ENCODE assay signal across 21 cellular contexts in genomic region chr1:110426854-110427253, GRCh38. TPM values are rescaled to one million over a fixed set of nuclear protein-coding genes. Genes with fewer than 3 reads are reported as not detected.
"Had no signal": no experiment of that assay in that cellular context is flagged by ENCODE, and none has a peak within 500 bp of the region (broad histone marks: within the 10 kb centered on the region; RNA-seq: fewer than 3 reads in every experiment).

No MANE protein-coding gene starts in this region.

- ATAC-seq: activated T-cell treated with anti-CD3 and anti-CD28 coated beads, Interleukin-2, amount 50 U/mL, for 72 hours; left lobe of liver; mucosa of descending colon had no signal

- H3K4me1 Mint-ChIP-seq: naive B cell had no signal

- H3K9me3 Mint-ChIP-seq: activated T-cell treated with anti-CD3 and anti-CD28 coated beads, Interleukin-2, amount 50 U/mL, for 72 hours; endodermal cell; neural progenitor cell; stimulated activated naive CD8-positive, alpha-beta T cell treated with anti-CD3 and anti-CD28 coated beads, Interleukin-15, Interleukin-2, amounts not matched to agents 100 ng/mL and 50 ng/mL, for 24 hours had no signal

- H3K27ac Mint-ChIP-seq: activated T-cell treated with anti-CD3 and anti-CD28 coated beads, Interleukin-2, amount 50 U/mL, for 72 hours; endodermal cell; neural progenitor cell; progenitor cell of endocrine pancreas; stimulated activated naive CD8-positive, alpha-beta T cell treated with anti-CD3 and anti-CD28 coated beads, Interleukin-15, Interleukin-2, amounts not matched to agents 100 ng/mL and 50 ng/mL, for 24 hours had no signal

- H3K4me3 Mint-ChIP-seq: activated T-cell treated with anti-CD3 and anti-CD28 coated beads, Interleukin-2, amount 50 U/mL, for 72 hours; endodermal cell; naive B cell; neural progenitor cell; stimulated activated naive CD8-positive, alpha-beta T cell treated with anti-CD3 and anti-CD28 coated beads, Interleukin-15, Interleukin-2, amounts not matched to agents 100 ng/mL and 50 ng/mL, for 24 hours had no signal

- H3K36me3 Mint-ChIP-seq: neural progenitor cell had no signal

- H3K27me3 ChIP-seq: brain microvascular endothelial cell, neural progenitor cell, right atrium auricular region, vagina had no signal

- H3K27ac ChIP-seq: brain microvascular endothelial cell, neural progenitor cell, vagina, VCaP had no signal

- H3K4me3 ChIP-seq: mucosa of descending colon, neural progenitor cell, right atrium auricular region, tibial nerve, vagina had no signal

- DNase-seq: activated CD4-positive, alpha-beta T cell treated with anti-CD3 and anti-CD28 coated beads for 1 hour; activated effector memory CD4-positive, alpha-beta T cell treated with anti-CD3 and anti-CD28 coated beads, Interleukin-2, amount 50 U/mL, for 16 hours; activated naive CD4-positive, alpha-beta T cell treated with anti-CD3 and anti-CD28 coated beads, Interleukin-2, amount 50 U/mL, for 16 hours; activated T-cell treated with anti-CD3 and anti-CD28 coated beads, Interleukin-2, amount 50 U/mL, for 72 hours; aorta; brain microvascular endothelial cell; central memory CD4-positive, alpha-beta T cell; endodermal cell; erythroblast; foreskin melanocyte; mucosa of descending colon; naive B cell had no signal

RNA-seq across cellular contexts. Expression of gene PROK1, which starts 24.1 kb away (rescaled TPM):
- polyA plus RNA-seq: keratinocyte had no signal
